In genomic region chr17:45641541-45641940, GRCh38 we compare ENCODE assay signal across 19 cellular contexts.
"Had no signal": no experiment of that assay in that cellular context is flagged by ENCODE, and none has a peak within 500 bp of the region (broad histone marks: within the 10 kb centered on the region; RNA-seq: fewer than 3 reads in every experiment).

No MANE protein-coding gene starts in this region.

- DNase-seq: activated CD4-positive, alpha-beta T cell treated with anti-CD3 and anti-CD28 coated beads, Interleukin-2, amount 10 ng/mL, durations not matched to agents 7 days and 5 days; activated CD4-positive, CD25-positive, alpha-beta regulatory T cell treated with anti-CD3 and anti-CD28 coated beads, Interleukin-2, amount 50 U/mL, for 72 hours; activated T-cell treated with anti-CD3 and anti-CD28 coated beads, Interleukin-2, amount 50 U/mL, for 1 hour; colonic mucosa; dorsolateral prefrontal cortex; effector memory CD8-positive, alpha-beta T cell; esophagus squamous epithelium; gastrocnemius medialis; head of caudate nucleus; hypothalamus; retina; stimulated activated CD4-positive, alpha-beta T cell treated with anti-CD3 and anti-CD28 coated beads, Interleukin-4, amount 100 ng/mL, for 1 hour; stimulated activated naive CD4-positive, alpha-beta T cell treated with Interleukin-2 at 50 U/mL for 16 hours had no signal

- H3K27me3 ChIP-seq: breast epithelium, colonic mucosa, dorsolateral prefrontal cortex had no signal

- H3K4me3 ChIP-seq: breast epithelium, colonic mucosa, dorsolateral prefrontal cortex, esophagus squamous epithelium, gastrocnemius medialis, thoracic aorta had no signal

- H3K27ac Mint-ChIP-seq: activated CD4-positive, alpha-beta T cell treated with anti-CD3 and anti-CD28 coated beads, Interleukin-2, amount 10 ng/mL, durations not matched to agents 7 days and 5 days; activated naive CD4-positive, alpha-beta T cell treated with anti-CD3 and anti-CD28 coated beads, Interleukin-2, amount 50 U/mL, for 72 hours; nephron; progenitor cell of endocrine pancreas had no signal

- H3K4me1 ChIP-seq: breast epithelium, colonic mucosa, gastrocnemius medialis had no signal

- H3K36me3 Mint-ChIP-seq: activated naive CD4-positive, alpha-beta T cell treated with anti-CD3 and anti-CD28 coated beads, Interleukin-2, amount 50 U/mL, for 72 hours had no signal

- H3K9me3 Mint-ChIP-seq: activated CD4-positive, alpha-beta T cell treated with anti-CD3 and anti-CD28 coated beads, Interleukin-2, amount 10 ng/mL, durations not matched to agents 7 days and 5 days; activated naive CD4-positive, alpha-beta T cell treated with anti-CD3 and anti-CD28 coated beads, Interleukin-2, amount 50 U/mL, for 72 hours; effector memory CD8-positive, alpha-beta T cell; nephron had no signal

- H3K9me3 ChIP-seq: breast epithelium, colonic mucosa, esophagus squamous epithelium, gastrocnemius medialis, thoracic aorta had no signal

- H3K27me3 Mint-ChIP-seq: effector memory CD8-positive, alpha-beta T cell; progenitor cell of endocrine pancreas had no signal

- ATAC-seq: activated naive CD4-positive, alpha-beta T cell treated with anti-CD3 and anti-CD28 coated beads, Interleukin-2, amount 50 U/mL, for 72 hours; effector memory CD8-positive, alpha-beta T cell; gastrocnemius medialis had no signal

- H3K27ac ChIP-seq: breast epithelium, colonic mucosa, dorsolateral prefrontal cortex, esophagus squamous epithelium, gastrocnemius medialis, thoracic aorta, VCaP had no signal

- H3K36me3 ChIP-seq: breast epithelium, colonic mucosa, gastrocnemius medialis, thoracic aorta had no signal

- H3K4me1 Mint-ChIP-seq: nephron had no signal

- H3K4me3 Mint-ChIP-seq: activated CD4-positive, alpha-beta T cell treated with anti-CD3 and anti-CD28 coated beads, Interleukin-2, amount 10 ng/mL, durations not matched to agents 7 days and 5 days; effector memory CD8-positive, alpha-beta T cell; nephron had no signal
